Comparison of ENCODE assay signal across 8 cellular contexts in genomic region chr1:167714851-167715652, GRCh38. TPM values are rescaled to one million over a fixed set of nuclear protein-coding genes. Genes with fewer than 3 reads are reported as not detected.
DNase-seq lines count a peak whose midpoint lies in the region; ATAC-seq and TF ChIP-seq lines count a peak whose summit lies in the region.

No MANE protein-coding gene starts in this region.

- H3K27me3 ChIP-seq in KMS-11 (ENCODE audit: insufficient read depth, low read depth): no peaks in the 10 kb centered on the region
- no peaks in the 10 kb centered on the region for H3K27me3 ChIP-seq in Peyer's patch

- H3K36me3 Mint-ChIP-seq in activated T-helper 1 cell treated with anti-CD3 and anti-CD28 coated beads, Interleukin-12 subunit alpha, Interleukin-12 subunit beta, Interleukin-2, Interleukin-4 antibody, amounts not matched to agents 30 ng/mL and 10 ng/mL and 1 ng/mL, durations not matched to agents 14 hours and 24 hours and 36 hours (ENCODE audit: low read depth): peaks cover 2% of the 10 kb centered on the region
- H3K36me3 Mint-ChIP-seq in nephron (ENCODE audit: low read depth): no peaks in the 10 kb centered on the region

- H3K4me3 ChIP-seq in KMS-11 (IDR thresholded peaks at IDR 0.05; ENCODE audit: insufficient read depth, low read depth, low read length): peak overlapping the region; percentile 98
- peak overlapping the region; percentile 57 to 75 (median 66) for H3K4me3 ChIP-seq in Peyer's patch

- intact Hi-C loops in activated T-helper 1 cell treated with anti-CD3 and anti-CD28 coated beads, Interleukin-12 subunit alpha, Interleukin-12 subunit beta, Interleukin-2, Interleukin-4 antibody, amounts not matched to agents 30 ng/mL and 10 ng/mL and 1 ng/mL, durations not matched to agents 14 hours and 24 hours and 36 hours (cut with micrococcal nuclease): loop anchor here (1.0 to 10.0 kb wide), 10 partner anchors 7 to 840 kb away; partner anchors contain the start of genes DCAF6, POU2F1, RCSD1 and TADA1

- H4K20me1 ChIP-seq in KMS-11 (ENCODE audit: insufficient read depth): no peaks in the 10 kb centered on the region

- H3K36me3 ChIP-seq in KMS-11 (ENCODE audit: insufficient read depth) (no peaks in the 10 kb centered on the region), Peyer's patch (no peaks in the 10 kb centered on the region)

- peaks cover 59% of the 10 kb centered on the region for H3K4me1 Mint-ChIP-seq in activated T-helper 1 cell treated with anti-CD3 and anti-CD28 coated beads, Interleukin-12 subunit alpha, Interleukin-12 subunit beta, Interleukin-2, Interleukin-4 antibody, amounts not matched to agents 30 ng/mL and 10 ng/mL and 1 ng/mL, durations not matched to agents 14 hours and 24 hours and 36 hours (ENCODE audit: low read depth)
- no peaks in the 10 kb centered on the region for H3K4me1 Mint-ChIP-seq in nephron

- H3K27ac Mint-ChIP-seq in activated T-helper 1 cell treated with anti-CD3 and anti-CD28 coated beads, Interleukin-12 subunit alpha, Interleukin-12 subunit beta, Interleukin-2, Interleukin-4 antibody, amounts not matched to agents 30 ng/mL and 10 ng/mL and 1 ng/mL, durations not matched to agents 14 hours and 24 hours and 36 hours: peak overlapping the region; percentile 91
- H3K27ac Mint-ChIP-seq in nephron: peak overlapping the region; percentile 33 to 81 (median 69)

- H2AFZ ChIP-seq in KMS-11 (ENCODE audit: low read depth): peak overlapping the region; percentile 96

- ATAC-seq in GM21786 (IDR thresholded peaks at IDR 0.05; ENCODE audit: unreplicated experiment): peak; percentile 36
- peak; percentile 64 for ATAC-seq in stimulated activated naive CD8-positive, alpha-beta T cell treated with anti-CD3 and anti-CD28 coated beads, Interleukin-15, Interleukin-2, amounts not matched to agents 100 U/mL and 50 U/mL, for 24 hours

- no peaks in the 10 kb centered on the region for H3K9me3 Mint-ChIP-seq in activated T-helper 1 cell treated with anti-CD3 and anti-CD28 coated beads, Interleukin-12 subunit alpha, Interleukin-12 subunit beta, Interleukin-2, Interleukin-4 antibody, amounts not matched to agents 30 ng/mL and 10 ng/mL and 1 ng/mL, durations not matched to agents 14 hours and 24 hours and 36 hours
- no peaks in the 10 kb centered on the region for H3K9me3 Mint-ChIP-seq in nephron

- no peak for TF ChIP-seq POLR2A in Peyer's patch (IDR thresholded peaks at IDR 0.05)

- H3K27ac ChIP-seq in KMS-11 (peak overlapping the region; percentile 90), Peyer's patch (peak overlapping the region; percentile 72 to 91 (median 83))

- peak overlapping the region; percentile 97 for H3K9ac ChIP-seq in KMS-11

- no peaks in the 10 kb centered on the region for H3K9me3 ChIP-seq in Peyer's patch

- peaks cover 21% of the 10 kb centered on the region for H3K27me3 Mint-ChIP-seq in activated T-helper 1 cell treated with anti-CD3 and anti-CD28 coated beads, Interleukin-12 subunit alpha, Interleukin-12 subunit beta, Interleukin-2, Interleukin-4 antibody, amounts not matched to agents 30 ng/mL and 10 ng/mL and 1 ng/mL, durations not matched to agents 14 hours and 24 hours and 36 hours (ENCODE audit: insufficient read depth)
- peaks cover 20% of the 10 kb centered on the region for H3K27me3 Mint-ChIP-seq in nephron (ENCODE audit: low read depth)

- no peaks in the 10 kb centered on the region for H3K79me2 ChIP-seq in KMS-11 (ENCODE audit: insufficient read depth, low read depth)

- H3K4me2 ChIP-seq in KMS-11: peak overlapping the region; percentile 82

- DNase-seq in DMS79 (lab: John Stamatoyannopoulos, UW) (peak; percentile 56), Peyer's patch (peak; percentile 83 to 95 (median 92)), fibroblast of peridontal ligament (ENCODE audit: extremely low read depth) (peak; percentile 94)
- DNase-seq in activated T-helper 1 cell treated with anti-CD3 and anti-CD28 coated beads, Interleukin-12 subunit alpha, Interleukin-12 subunit beta, Interleukin-2, Interleukin-4 antibody, amounts not matched to agents 30 ng/mL and 10 ng/mL and 1 ng/mL, durations not matched to agents 14 hours and 24 hours and 36 hours (ENCODE audit: low spot score): peak; percentile 84
- peak; percentile 86 for DNase-seq in stimulated activated naive CD8-positive, alpha-beta T cell treated with anti-CD3 and anti-CD28 coated beads, Interleukin-15, Interleukin-2, amounts not matched to agents 100 U/mL and 50 U/mL, for 24 hours

- peaks cover 29% of the 10 kb centered on the region for H3K4me1 ChIP-seq in KMS-11 (ENCODE audit: low read depth, poor library complexity, severe bottlenecking)
- peaks cover 0 to 15% (median 0%) of the 10 kb centered on the region in 4 donors for H3K4me1 ChIP-seq in Peyer's patch

- H3K4me3 Mint-ChIP-seq in activated T-helper 1 cell treated with anti-CD3 and anti-CD28 coated beads, Interleukin-12 subunit alpha, Interleukin-12 subunit beta, Interleukin-2, Interleukin-4 antibody, amounts not matched to agents 30 ng/mL and 10 ng/mL and 1 ng/mL, durations not matched to agents 14 hours and 24 hours and 36 hours: peak overlapping the region; percentile 96
- H3K4me3 Mint-ChIP-seq in nephron: peak overlapping the region; percentile 92 to 95 (median 92)

- TF ChIP-seq CTCF in KMS-11 (conservative IDR thresholded peaks at IDR 0.05; ENCODE audit: low read depth, low read length): peak; percentile 94; the same call in 1 of the 2 replicates
- peak; percentile 60 to 98 (median 90) for TF ChIP-seq CTCF in Peyer's patch (IDR thresholded peaks at IDR 0.05)
- peak; percentile 91 to 96 (median 92) for TF ChIP-seq CTCF in nephron (IDR thresholded peaks at IDR 0.05; ENCODE audit: unreplicated experiment in 3 of 3)

RNA-seq across cellular contexts. Expression of gene MPZL1, which starts 6.7 kb away (rescaled TPM):
- 10 to 100 TPM; 23.1 to 87.7 (median 66.6) TPM for total RNA-seq in Peyer's patch
- 40.8 and 40.9 TPM in 2 replicates for total RNA-seq in activated T-helper 1 cell treated with anti-CD3 and anti-CD28 coated beads, Interleukin-12 subunit alpha, Interleukin-12 subunit beta, Interleukin-2, Interleukin-4 antibody, amounts not matched to agents 30 ng/mL and 10 ng/mL and 1 ng/mL, durations not matched to agents 14 hours and 24 hours and 36 hours

Comparison
In these comparisons a context has a peak if more than half of its experiments do, and no peak if none do; other contexts are left out.
1. Peak in every context shown above with its lines: DNase-seq, ATAC-seq, H3K4me3 ChIP-seq and H3K27ac ChIP-seq.